ENCODE assay signal across 1 cellular context in genomic region chr3:124730129-124730919, GRCh38.
TF ChIP-seq lines count a peak whose summit lies in the region.

Gene UMPS (plus strand): TSS chr3:124730452. CDS start chr3:124730472, 20 bp downstream.

TF ChIP-seq in GM12878, 131 proteins besides CTCF, POLR2A, EP300 and RAD21 (continued from another document and continues in another):
- no peak for TF ChIP-seq ZBTB33 (IDR thresholded peaks at IDR 0.05)
- TF ChIP-seq TARDBP (IDR thresholded peaks at IDR 0.05; ENCODE audit: borderline replicate concordance), result peak; percentile 51; the same call in 1 of the 2 replicates
- no peak for TF ChIP-seq EED (IDR thresholded peaks at IDR 0.05; ENCODE audit: low read depth)
- TF ChIP-seq CBFB (IDR thresholded peaks at IDR 0.05; ENCODE audit: low read depth), result peak; percentile 70; the same call in 1 of the 2 replicates
- TF ChIP-seq CREM (IDR thresholded peaks at IDR 0.05; ENCODE audit: low read depth), result peak; percentile 99
- TF ChIP-seq ZNF687 (IDR thresholded peaks at IDR 0.05), result peak; percentile 81
- TF ChIP-seq ATF7 (IDR thresholded peaks at IDR 0.05; ENCODE audit: low read depth), result peak; percentile 100
- TF ChIP-seq BHLHE40 (IDR thresholded peaks at IDR 0.05; ENCODE audit: borderline replicate concordance in 1 of 2, low read depth in 2 of 2, low read length in 1 of 2), result peak; percentile 78 to 90; a peak in 3 of 4 replicates
- TF ChIP-seq, protein P1, sequence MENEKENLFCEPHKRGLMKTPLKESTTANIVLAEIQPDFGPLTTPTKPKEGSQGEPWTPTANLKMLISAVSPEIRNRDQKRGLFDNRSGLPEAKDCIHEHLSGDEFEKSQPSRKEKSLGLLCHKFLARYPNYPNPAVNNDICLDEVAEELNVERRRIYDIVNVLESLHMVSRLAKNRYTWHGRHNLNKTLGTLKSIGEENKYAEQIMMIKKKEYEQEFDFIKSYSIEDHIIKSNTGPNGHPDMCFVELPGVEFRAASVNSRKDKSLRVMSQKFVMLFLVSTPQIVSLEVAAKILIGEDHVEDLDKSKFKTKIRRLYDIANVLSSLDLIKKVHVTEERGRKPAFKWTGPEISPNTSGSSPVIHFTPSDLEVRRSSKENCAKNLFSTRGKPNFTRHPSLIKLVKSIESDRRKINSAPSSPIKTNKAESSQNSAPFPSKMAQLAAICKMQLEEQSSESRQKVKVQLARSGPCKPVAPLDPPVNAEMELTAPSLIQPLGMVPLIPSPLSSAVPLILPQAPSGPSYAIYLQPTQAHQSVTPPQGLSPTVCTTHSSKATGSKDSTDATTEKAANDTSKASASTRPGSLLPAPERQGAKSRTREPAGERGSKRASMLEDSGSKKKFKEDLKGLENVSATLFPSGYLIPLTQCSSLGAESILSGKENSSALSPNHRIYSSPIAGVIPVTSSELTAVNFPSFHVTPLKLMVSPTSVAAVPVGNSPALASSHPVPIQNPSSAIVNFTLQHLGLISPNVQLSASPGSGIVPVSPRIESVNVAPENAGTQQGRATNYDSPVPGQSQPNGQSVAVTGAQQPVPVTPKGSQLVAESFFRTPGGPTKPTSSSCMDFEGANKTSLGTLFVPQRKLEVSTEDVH (IDR thresholded peaks at IDR 0.05; ENCODE audit: low read depth, partially characterized antibody), result peak; percentile 69
- no peak for TF ChIP-seq FOXK2 (IDR thresholded peaks at IDR 0.05)
- TF ChIP-seq REST (IDR thresholded peaks at IDR 0.05; ENCODE audit: low read depth, low read length), result no peak
- TF ChIP-seq, protein P2, sequence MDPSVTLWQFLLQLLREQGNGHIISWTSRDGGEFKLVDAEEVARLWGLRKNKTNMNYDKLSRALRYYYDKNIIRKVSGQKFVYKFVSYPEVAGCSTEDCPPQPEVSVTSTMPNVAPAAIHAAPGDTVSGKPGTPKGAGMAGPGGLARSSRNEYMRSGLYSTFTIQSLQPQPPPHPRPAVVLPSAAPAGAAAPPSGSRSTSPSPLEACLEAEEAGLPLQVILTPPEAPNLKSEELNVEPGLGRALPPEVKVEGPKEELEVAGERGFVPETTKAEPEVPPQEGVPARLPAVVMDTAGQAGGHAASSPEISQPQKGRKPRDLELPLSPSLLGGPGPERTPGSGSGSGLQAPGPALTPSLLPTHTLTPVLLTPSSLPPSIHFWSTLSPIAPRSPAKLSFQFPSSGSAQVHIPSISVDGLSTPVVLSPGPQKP (IDR thresholded peaks at IDR 0.05; ENCODE audit: low read depth, low read length), result peak; percentile 57
- peak; percentile 97 for TF ChIP-seq RELB (IDR thresholded peaks at IDR 0.05; ENCODE audit: low read depth)
- TF ChIP-seq CHD1 (IDR thresholded peaks at IDR 0.05; ENCODE audit: low read depth, low read length), result no peak
- TF ChIP-seq, protein P3, sequence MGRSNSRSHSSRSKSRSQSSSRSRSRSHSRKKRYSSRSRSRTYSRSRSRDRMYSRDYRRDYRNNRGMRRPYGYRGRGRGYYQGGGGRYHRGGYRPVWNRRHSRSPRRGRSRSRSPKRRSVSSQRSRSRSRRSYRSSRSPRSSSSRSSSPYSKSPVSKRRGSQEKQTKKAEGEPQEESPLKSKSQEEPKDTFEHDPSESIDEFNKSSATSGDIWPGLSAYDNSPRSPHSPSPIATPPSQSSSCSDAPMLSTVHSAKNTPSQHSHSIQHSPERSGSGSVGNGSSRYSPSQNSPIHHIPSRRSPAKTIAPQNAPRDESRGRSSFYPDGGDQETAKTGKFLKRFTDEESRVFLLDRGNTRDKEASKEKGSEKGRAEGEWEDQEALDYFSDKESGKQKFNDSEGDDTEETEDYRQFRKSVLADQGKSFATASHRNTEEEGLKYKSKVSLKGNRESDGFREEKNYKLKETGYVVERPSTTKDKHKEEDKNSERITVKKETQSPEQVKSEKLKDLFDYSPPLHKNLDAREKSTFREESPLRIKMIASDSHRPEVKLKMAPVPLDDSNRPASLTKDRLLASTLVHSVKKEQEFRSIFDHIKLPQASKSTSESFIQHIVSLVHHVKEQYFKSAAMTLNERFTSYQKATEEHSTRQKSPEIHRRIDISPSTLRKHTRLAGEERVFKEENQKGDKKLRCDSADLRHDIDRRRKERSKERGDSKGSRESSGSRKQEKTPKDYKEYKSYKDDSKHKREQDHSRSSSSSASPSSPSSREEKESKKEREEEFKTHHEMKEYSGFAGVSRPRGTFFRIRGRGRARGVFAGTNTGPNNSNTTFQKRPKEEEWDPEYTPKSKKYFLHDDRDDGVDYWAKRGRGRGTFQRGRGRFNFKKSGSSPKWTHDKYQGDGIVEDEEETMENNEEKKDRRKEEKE (IDR thresholded peaks at IDR 0.05), result no peak
- no peak for TF ChIP-seq HDGF (IDR thresholded peaks at IDR 0.05)
- TF ChIP-seq KDM1A (IDR thresholded peaks at IDR 0.05; ENCODE audit: borderline replicate concordance), result no peak
- no peak for TF ChIP-seq RBBP5 (conservative IDR thresholded peaks at IDR 0.05)
- TF ChIP-seq NFYA (IDR thresholded peaks at IDR 0.05; ENCODE audit: borderline replicate concordance, low read depth, low read length), result no peak
- TF ChIP-seq FOXM1 (IDR thresholded peaks at IDR 0.05; ENCODE audit: low read depth, low read length), result no peak
- peak; percentile 44; the same call in 1 of the 2 replicates for TF ChIP-seq BRCA1 (IDR thresholded peaks at IDR 0.05; ENCODE audit: low read depth, low read length)
- no peak for TF ChIP-seq CEBPB (IDR thresholded peaks at IDR 0.05; ENCODE audit: borderline replicate concordance in 1 of 2, low read depth in 2 of 2, low read length in 2 of 2)
- peak in 1 of 2 experiments; percentile 78; a peak in 2 of 4 replicates for TF ChIP-seq SRF (IDR thresholded peaks at IDR 0.05; ENCODE audit: low read depth in 2 of 2, low read length in 2 of 2)
- TF ChIP-seq MYC (IDR thresholded peaks at IDR 0.05; ENCODE audit: insufficient read depth, insufficient read length, insufficient replicate concordance, low read length, severe bottlenecking), result no peak
- TF ChIP-seq IRF4 (IDR thresholded peaks at IDR 0.05; ENCODE audit: low read depth, low read length), result no peak
- no peak for TF ChIP-seq SUPT20H (IDR thresholded peaks at IDR 0.05; ENCODE audit: borderline replicate concordance, control insufficient read depth, low read depth, low read length)
- TF ChIP-seq RUNX3 (IDR thresholded peaks at IDR 0.05; ENCODE audit: low read length), result no peak
- no peak for TF ChIP-seq TCF7 (IDR thresholded peaks at IDR 0.05; ENCODE audit: borderline replicate concordance)
- no peak for TF ChIP-seq ASH2L (IDR thresholded peaks at IDR 0.05; ENCODE audit: borderline replicate concordance, low read depth)
- no peak for TF ChIP-seq SMC3 (IDR thresholded peaks at IDR 0.05; ENCODE audit: borderline replicate concordance, low read length)
- TF ChIP-seq, protein P4, sequence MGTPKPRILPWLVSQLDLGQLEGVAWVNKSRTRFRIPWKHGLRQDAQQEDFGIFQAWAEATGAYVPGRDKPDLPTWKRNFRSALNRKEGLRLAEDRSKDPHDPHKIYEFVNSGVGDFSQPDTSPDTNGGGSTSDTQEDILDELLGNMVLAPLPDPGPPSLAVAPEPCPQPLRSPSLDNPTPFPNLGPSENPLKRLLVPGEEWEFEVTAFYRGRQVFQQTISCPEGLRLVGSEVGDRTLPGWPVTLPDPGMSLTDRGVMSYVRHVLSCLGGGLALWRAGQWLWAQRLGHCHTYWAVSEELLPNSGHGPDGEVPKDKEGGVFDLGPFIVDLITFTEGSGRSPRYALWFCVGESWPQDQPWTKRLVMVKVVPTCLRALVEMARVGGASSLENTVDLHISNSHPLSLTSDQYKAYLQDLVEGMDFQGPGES (IDR thresholded peaks at IDR 0.05), result no peak
- no peak for TF ChIP-seq HDAC6 (IDR thresholded peaks at IDR 0.05; ENCODE audit: unreplicated experiment)
- TF ChIP-seq TAF1 (IDR thresholded peaks at IDR 0.05; ENCODE audit: borderline replicate concordance, low read depth, low read length), result peak; percentile 92; the same call in 1 of the 2 replicates
- no peak for TF ChIP-seq ZNF274 (IDR thresholded peaks at IDR 0.05; ENCODE audit: insufficient read depth, insufficient read length)
- no peak for TF ChIP-seq TCF3 (IDR thresholded peaks at IDR 0.05; ENCODE audit: borderline replicate concordance, insufficient read depth, low read depth, low read length)
- no peak for TF ChIP-seq MYB (IDR thresholded peaks at IDR 0.05; ENCODE audit: borderline replicate concordance, low read depth, low read length)
- TF ChIP-seq TCF12 (IDR thresholded peaks at IDR 0.05; ENCODE audit: low read depth, low read length), result 0 out of 2 replicates have a peak, but pooled peaks have one; percentile 19
- TF ChIP-seq MXI1 (IDR thresholded peaks at IDR 0.05; ENCODE audit: low read depth, low read length), result peak; percentile 88
